31 cellular contexts compared by ENCODE assay signal in genomic region chr15:90523373-90523772, GRCh38.
"Had no signal": no experiment of that assay in that cellular context is flagged by ENCODE, and none has a peak within 500 bp of the region (broad histone marks: within the 10 kb centered on the region; RNA-seq: fewer than 3 reads in every experiment).

No MANE protein-coding gene starts in this region.

- H3K9me3 ChIP-seq: ascending aorta had no signal

- H3K4me1 Mint-ChIP-seq: central memory CD8-positive, alpha-beta T cell; endodermal cell had no signal

- H3K4me1 ChIP-seq: ascending aorta had no signal

- DNase-seq: activated B cell treated with CpG ODN at 0.5 μM for 24 hours; activated CD4-positive, alpha-beta memory T cell treated with anti-CD3 and anti-CD28 coated beads, Interleukin-2, amount 10 ng/mL, durations not matched to agents 7 days and 5 days; activated CD4-positive, alpha-beta T cell treated with anti-CD3 and anti-CD28 coated beads, Interleukin-2, amount 10 ng/mL, durations not matched to agents 7 days and 5 days; activated CD4-positive, alpha-beta T cell treated with anti-CD3 and anti-CD28 coated beads, Interleukin-2, amount 50 U/mL, for 4 hours; activated CD8-positive, alpha-beta memory T cell treated with anti-CD3 and anti-CD28 coated beads, Interleukin-2, amount 50 U/mL, for 4 hours; activated gamma-delta T cell; activated naive CD4-positive, alpha-beta T cell; activated naive CD4-positive, alpha-beta T cell treated with anti-CD3 and anti-CD28 coated beads, Interleukin-2, amount 10 ng/mL, durations not matched to agents 7 days and 5 days; activated naive CD8-positive, alpha-beta T cell treated with anti-CD3 and anti-CD28 coated beads, Interleukin-2, amount 10 ng/mL, durations not matched to agents 7 days and 5 days; activated T-cell treated with anti-CD3 and anti-CD28 coated beads, Interleukin-2, amount 50 U/mL, for 1 hour; dorsolateral prefrontal cortex; effector memory CD4-positive, alpha-beta T cell; head of caudate nucleus; T-helper 1 cell; T-helper 17 cell; T1000; WERI-Rb-1 had no signal

- H3K27me3 ChIP-seq: ascending aorta, brain microvascular endothelial cell, dorsolateral prefrontal cortex had no signal

- ATAC-seq: activated CD4-positive, CD25-positive, alpha-beta regulatory T cell treated with anti-CD3 and anti-CD28 coated beads, Interleukin-2, amount 50 U/mL, for 24 hours; activated CD8-positive, alpha-beta memory T cell treated with anti-CD3 and anti-CD28 coated beads, Interleukin-2, amount 10 ng/mL, durations not matched to agents 7 days and 5 days; esophagus mucosa; T-helper 17 cell had no signal

- H3K27me3 Mint-ChIP-seq: activated B cell treated with CpG ODN at 0.5 μM for 24 hours; activated CD4-positive, alpha-beta memory T cell treated with anti-CD3 and anti-CD28 coated beads, Interleukin-2, amount 10 ng/mL, durations not matched to agents 7 days and 5 days; activated CD4-positive, alpha-beta T cell treated with anti-CD3 and anti-CD28 coated beads, Interleukin-2, amount 10 ng/mL, durations not matched to agents 7 days and 5 days; activated CD8-positive, alpha-beta memory T cell treated with anti-CD3 and anti-CD28 coated beads, Interleukin-2, amount 10 ng/mL, durations not matched to agents 7 days and 5 days; activated naive CD4-positive, alpha-beta T cell treated with anti-CD3 and anti-CD28 coated beads, Interleukin-2, amount 10 ng/mL, durations not matched to agents 7 days and 5 days; activated naive CD8-positive, alpha-beta T cell treated with anti-CD3 and anti-CD28 coated beads, Interleukin-2, amount 10 ng/mL, durations not matched to agents 7 days and 5 days; central memory CD8-positive, alpha-beta T cell; T-helper 17 cell had no signal

- H3K36me3 Mint-ChIP-seq: activated CD8-positive, alpha-beta memory T cell treated with anti-CD3 and anti-CD28 coated beads, Interleukin-2, amount 10 ng/mL, durations not matched to agents 7 days and 5 days; activated naive CD4-positive, alpha-beta T cell treated with anti-CD3 and anti-CD28 coated beads, Interleukin-2, amount 10 ng/mL, durations not matched to agents 7 days and 5 days; activated naive CD4-positive, alpha-beta T cell treated with anti-CD3 and anti-CD28 coated beads, Interleukin-2, amount 50 U/mL, for 72 hours; activated naive CD8-positive, alpha-beta T cell treated with anti-CD3 and anti-CD28 coated beads, Interleukin-2, amount 10 ng/mL, durations not matched to agents 7 days and 5 days had no signal

- H3K36me3 ChIP-seq: ascending aorta, brain microvascular endothelial cell, WERI-Rb-1 had no signal

- H3K4me3 ChIP-seq: ascending aorta, coronary artery, dorsolateral prefrontal cortex had no signal

- H3K9me3 Mint-ChIP-seq: activated B cell treated with CpG ODN at 0.5 μM for 24 hours; activated CD4-positive, alpha-beta memory T cell treated with anti-CD3 and anti-CD28 coated beads, Interleukin-2, amount 10 ng/mL, durations not matched to agents 7 days and 5 days; activated CD4-positive, alpha-beta T cell treated with anti-CD3 and anti-CD28 coated beads, Interleukin-2, amount 10 ng/mL, durations not matched to agents 7 days and 5 days; activated naive CD4-positive, alpha-beta T cell treated with anti-CD3 and anti-CD28 coated beads, Interleukin-2, amount 10 ng/mL, durations not matched to agents 7 days and 5 days; activated naive CD4-positive, alpha-beta T cell treated with anti-CD3 and anti-CD28 coated beads, Interleukin-2, amount 50 U/mL, for 72 hours; activated naive CD8-positive, alpha-beta T cell treated with anti-CD3 and anti-CD28 coated beads, Interleukin-2, amount 10 ng/mL, durations not matched to agents 7 days and 5 days; activated T-helper 2 cell treated with anti-CD3 and anti-CD28 coated beads, Interferon-gamma antibody, Interleukin-2, Interleukin-4, amounts not matched to agents 10 μg/mL and 5 μg/mL and 100 μg/mL, durations not matched to agents 14 hours and 24 hours and 36 hours; central memory CD8-positive, alpha-beta T cell; dendritic cell treated with granulocyte-macrophage colony-stimulating factor and Interleukin-4, amounts not matched to agents 40 ng/mL and 50 ng/mL, for 4 days; endodermal cell; T-helper 2 cell treated with Interferon-gamma antibody and Interleukin-4, amounts not matched to agents 5 μg/mL and 100 μg/mL, for 36 hours had no signal

- H3K4me3 Mint-ChIP-seq: activated B cell treated with CpG ODN at 0.5 μM for 24 hours; activated CD4-positive, alpha-beta memory T cell treated with anti-CD3 and anti-CD28 coated beads, Interleukin-2, amount 10 ng/mL, durations not matched to agents 7 days and 5 days; activated CD4-positive, alpha-beta T cell treated with anti-CD3 and anti-CD28 coated beads, Interleukin-2, amount 10 ng/mL, durations not matched to agents 7 days and 5 days; activated CD8-positive, alpha-beta memory T cell treated with anti-CD3 and anti-CD28 coated beads, Interleukin-2, amount 10 ng/mL, durations not matched to agents 7 days and 5 days; activated naive CD4-positive, alpha-beta T cell treated with anti-CD3 and anti-CD28 coated beads, Interleukin-2, amount 10 ng/mL, durations not matched to agents 7 days and 5 days; activated naive CD8-positive, alpha-beta T cell treated with anti-CD3 and anti-CD28 coated beads, Interleukin-2, amount 10 ng/mL, durations not matched to agents 7 days and 5 days; central memory CD8-positive, alpha-beta T cell; dendritic cell treated with granulocyte-macrophage colony-stimulating factor and Interleukin-4, amounts not matched to agents 40 ng/mL and 50 ng/mL, for 4 days; endodermal cell; T-helper 17 cell; T-helper 2 cell treated with Interferon-gamma antibody and Interleukin-4, amounts not matched to agents 5 μg/mL and 100 μg/mL, for 36 hours had no signal

- FAIRE-seq: bronchial epithelial cell, frontal cortex had no signal

- H3K27ac Mint-ChIP-seq: activated B cell treated with CpG ODN at 0.5 μM for 24 hours; activated CD4-positive, alpha-beta memory T cell treated with anti-CD3 and anti-CD28 coated beads, Interleukin-2, amount 10 ng/mL, durations not matched to agents 7 days and 5 days; activated CD4-positive, alpha-beta T cell treated with anti-CD3 and anti-CD28 coated beads, Interleukin-2, amount 10 ng/mL, durations not matched to agents 7 days and 5 days; activated naive CD4-positive, alpha-beta T cell treated with anti-CD3 and anti-CD28 coated beads, Interleukin-2, amount 10 ng/mL, durations not matched to agents 7 days and 5 days; activated naive CD4-positive, alpha-beta T cell treated with anti-CD3 and anti-CD28 coated beads, Interleukin-2, amount 50 U/mL, for 72 hours; activated naive CD8-positive, alpha-beta T cell treated with anti-CD3 and anti-CD28 coated beads, Interleukin-2, amount 10 ng/mL, durations not matched to agents 7 days and 5 days; activated T-helper 2 cell treated with anti-CD3 and anti-CD28 coated beads, Interferon-gamma antibody, Interleukin-2, Interleukin-4, amounts not matched to agents 10 μg/mL and 5 μg/mL and 100 μg/mL, durations not matched to agents 14 hours and 24 hours and 36 hours; dendritic cell treated with granulocyte-macrophage colony-stimulating factor and Interleukin-4, amounts not matched to agents 40 ng/mL and 50 ng/mL, for 4 days; endodermal cell had no signal

- H3K27ac ChIP-seq: ascending aorta, brain microvascular endothelial cell, coronary artery, dorsolateral prefrontal cortex, WERI-Rb-1 had no signal
